24 cellular contexts compared by ENCODE assay signal in genomic region chr7:87816389-87816788, GRCh38. TPM values are rescaled to one million over a fixed set of nuclear protein-coding genes. Genes with fewer than 3 reads are reported as not detected.
DNase-seq lines count a peak whose midpoint lies in the region; ATAC-seq and TF ChIP-seq lines count a peak whose summit lies in the region.
"Had no signal": no experiment of that assay in that cellular context is flagged by ENCODE, and none has a peak within 500 bp of the region (broad histone marks: within the 10 kb centered on the region; RNA-seq: fewer than 3 reads in every experiment).

No MANE protein-coding gene starts in this region.

- no peak overlapping the region for H3K4me2 ChIP-seq in neural progenitor cell
- H3K4me2 ChIP-seq: GM23338 had no signal

- no peak overlapping the region for H3K9ac ChIP-seq in neural progenitor cell

- H3K36me3 Mint-ChIP-seq in neural progenitor cell: no peaks in the 10 kb centered on the region
- no peaks in the 10 kb centered on the region for H3K36me3 Mint-ChIP-seq in activated T-helper 2 cell treated with anti-CD3 and anti-CD28 coated beads, Interferon-gamma antibody, Interleukin-2, Interleukin-4, amounts not matched to agents 10 μg/mL and 5 μg/mL and 100 μg/mL, durations not matched to agents 14 hours and 24 hours and 36 hours (ENCODE audit: low read depth)
- H3K36me3 Mint-ChIP-seq: CD4-positive, alpha-beta memory T cell had no signal

- no peaks in the 10 kb centered on the region for H3K79me2 ChIP-seq in neural progenitor cell (ENCODE audit: low read depth)

- H3K4me3 Mint-ChIP-seq in neural progenitor cell: no peak overlapping the region
- no peak overlapping the region for H3K4me3 Mint-ChIP-seq in activated T-helper 2 cell treated with anti-CD3 and anti-CD28 coated beads, Interferon-gamma antibody, Interleukin-2, Interleukin-4, amounts not matched to agents 10 μg/mL and 5 μg/mL and 100 μg/mL, durations not matched to agents 14 hours and 24 hours and 36 hours (ENCODE audit: low read depth)
- H3K4me3 Mint-ChIP-seq: activated naive CD4-positive, alpha-beta T cell treated with anti-CD3 and anti-CD28 coated beads for 36 hours; activated T-cell treated with anti-CD3 and anti-CD28 coated beads, Interleukin-2, amount 50 U/mL, for 24 hours; CD4-positive, alpha-beta memory T cell; GM23338; IgD-negative memory B cell had no signal

- H3K27ac ChIP-seq in neural progenitor cell: no peak overlapping the region
- no peak overlapping the region for H3K27ac ChIP-seq in stomach
- H3K27ac ChIP-seq: coronary artery, thoracic aorta, vagina had no signal

- TF ChIP-seq CTCF in neural progenitor cell (IDR thresholded peaks at IDR 0.05) (no peak), stomach (IDR thresholded peaks at IDR 0.05) (no peak)

- no peaks in the 10 kb centered on the region for H4K20me1 ChIP-seq in neural progenitor cell (ENCODE audit: low read depth)

- TF ChIP-seq EP300 in stomach (IDR thresholded peaks at IDR 0.05): no peak

- H3K9me3 ChIP-seq in neural progenitor cell (ENCODE audit: low read depth) (no peaks in the 10 kb centered on the region), stomach (no peaks in the 10 kb centered on the region)
- H3K9me3 ChIP-seq: thoracic aorta, vagina had no signal

- WGBS in stomach, 5 donors: 38 to 67% (median 58%) methylated on average over 1 of the region's 1 CpG

- intact Hi-C loops in sciatic nerve (cut with DNase I) (no loop called here), stomach (cut with DNase I; ENCODE audit: low total_unique reads) (no loop called here)
- intact Hi-C loops in activated T-helper 2 cell treated with anti-CD3 and anti-CD28 coated beads, Interferon-gamma antibody, Interleukin-2, Interleukin-4, amounts not matched to agents 10 μg/mL and 5 μg/mL and 100 μg/mL, durations not matched to agents 14 hours and 24 hours and 36 hours (cut with micrococcal nuclease): no loop called here

- H3K27ac Mint-ChIP-seq in neural progenitor cell: no peak overlapping the region
- H3K27ac Mint-ChIP-seq in activated T-helper 2 cell treated with anti-CD3 and anti-CD28 coated beads, Interferon-gamma antibody, Interleukin-2, Interleukin-4, amounts not matched to agents 10 μg/mL and 5 μg/mL and 100 μg/mL, durations not matched to agents 14 hours and 24 hours and 36 hours: no peak overlapping the region
- H3K27ac Mint-ChIP-seq: activated naive CD4-positive, alpha-beta T cell treated with anti-CD3 and anti-CD28 coated beads for 36 hours; activated T-cell treated with anti-CD3 and anti-CD28 coated beads, Interleukin-2, amount 50 U/mL, for 24 hours; CD4-positive, alpha-beta memory T cell; GM23338; IgD-negative memory B cell had no signal

- H3K9me3 Mint-ChIP-seq in neural progenitor cell: no peaks in the 10 kb centered on the region
- no peaks in the 10 kb centered on the region for H3K9me3 Mint-ChIP-seq in activated T-helper 2 cell treated with anti-CD3 and anti-CD28 coated beads, Interferon-gamma antibody, Interleukin-2, Interleukin-4, amounts not matched to agents 10 μg/mL and 5 μg/mL and 100 μg/mL, durations not matched to agents 14 hours and 24 hours and 36 hours
- H3K9me3 Mint-ChIP-seq: activated naive CD4-positive, alpha-beta T cell treated with anti-CD3 and anti-CD28 coated beads for 36 hours; activated T-cell treated with anti-CD3 and anti-CD28 coated beads, Interleukin-2, amount 50 U/mL, for 24 hours; GM23338; IgD-negative memory B cell had no signal

- no peak overlapping the region for H3K4me3 ChIP-seq in neural progenitor cell
- H3K4me3 ChIP-seq in stomach: no peak overlapping the region
- H3K4me3 ChIP-seq: coronary artery, GM23338, lung, thoracic aorta, vagina had no signal

- H3K4me1 ChIP-seq in neural progenitor cell (no peaks in the 10 kb centered on the region), stomach (no peaks in the 10 kb centered on the region)
- H3K4me1 ChIP-seq: vagina had no signal

- TF ChIP-seq POLR2A in stomach (IDR thresholded peaks at IDR 0.05): no peak

- DNase-seq in NCI-H748 treated with DMSO at 0.1 percent for 48 hours (lab: John Stamatoyannopoulos, UW) (peak; percentile 68), neural progenitor cell (ENCODE audit: low spot score) (no peak), sciatic nerve (ENCODE audit: low spot score) (no peak), stomach (no peak)
- no peak for DNase-seq in activated T-helper 2 cell treated with anti-CD3 and anti-CD28 coated beads, Interferon-gamma antibody, Interleukin-2, Interleukin-4, amounts not matched to agents 10 μg/mL and 5 μg/mL and 100 μg/mL, durations not matched to agents 14 hours and 24 hours and 36 hours (ENCODE audit: low spot score)
- DNase-seq: activated CD8-positive, alpha-beta memory T cell treated with anti-CD3 and anti-CD28 coated beads for 24 hours; activated naive CD4-positive, alpha-beta T cell treated with anti-CD3 and anti-CD28 coated beads for 36 hours; activated T-cell treated with anti-CD3 and anti-CD28 coated beads, Interleukin-2, amount 50 U/mL, for 24 hours; amygdala; CD4-positive, alpha-beta memory T cell; kidney; MV-4-11; NCI-H2081 treated with DMSO at 0.1 percent for 48 hours; NCI-H510A treated with DMSO at 0.1 percent for 48 hours; small intestine; stimulated activated naive CD4-positive, alpha-beta T cell had no signal

- H3K36me3 ChIP-seq in neural progenitor cell (no peaks in the 10 kb centered on the region), stomach (no peaks in the 10 kb centered on the region)
- H3K36me3 ChIP-seq: thoracic aorta, vagina had no signal

- peak overlapping the region; percentile 12 for H2AFZ ChIP-seq in neural progenitor cell (replicated peaks)

- H3K27me3 Mint-ChIP-seq in neural progenitor cell (ENCODE audit: insufficient read depth, low read depth): no peaks in the 10 kb centered on the region
- peaks cover 3% of the 10 kb centered on the region for H3K27me3 Mint-ChIP-seq in activated T-helper 2 cell treated with anti-CD3 and anti-CD28 coated beads, Interferon-gamma antibody, Interleukin-2, Interleukin-4, amounts not matched to agents 10 μg/mL and 5 μg/mL and 100 μg/mL, durations not matched to agents 14 hours and 24 hours and 36 hours (ENCODE audit: low read depth)

- ATAC-seq in GM18508 (IDR thresholded peaks at IDR 0.05; ENCODE audit: insufficient read depth, unreplicated experiment) (peak; percentile 61), HG02938 (IDR thresholded peaks at IDR 0.05; ENCODE audit: unreplicated experiment) (peak; percentile 61), sciatic nerve (no peak)
- ATAC-seq: GM23338 had no signal

- H3K27me3 ChIP-seq in neural progenitor cell (no peaks in the 10 kb centered on the region), stomach (no peaks in the 10 kb centered on the region)
- H3K27me3 ChIP-seq: vagina had no signal

- H3F3A ChIP-seq in neural progenitor cell (ENCODE audit: low read depth): no peaks in the 10 kb centered on the region

- no peaks in the 10 kb centered on the region for H3K4me1 Mint-ChIP-seq in neural progenitor cell
- H3K4me1 Mint-ChIP-seq in activated T-helper 2 cell treated with anti-CD3 and anti-CD28 coated beads, Interferon-gamma antibody, Interleukin-2, Interleukin-4, amounts not matched to agents 10 μg/mL and 5 μg/mL and 100 μg/mL, durations not matched to agents 14 hours and 24 hours and 36 hours (ENCODE audit: low read depth): no peaks in the 10 kb centered on the region

RNA-seq across cellular contexts. Expression of gene SLC25A40, which starts 59.8 kb away (rescaled TPM):
- total RNA-seq in neural progenitor cell (ENCODE audit: low replicate concordance): 21.9 and 57.3 TPM in 2 replicates
- total RNA-seq in sciatic nerve: 29.9 TPM
- total RNA-seq in activated T-helper 2 cell treated with anti-CD3 and anti-CD28 coated beads, Interferon-gamma antibody, Interleukin-2, Interleukin-4, amounts not matched to agents 10 μg/mL and 5 μg/mL and 100 μg/mL, durations not matched to agents 14 hours and 24 hours and 36 hours: 48.7 and 49.3 TPM in 2 replicates
- total RNA-seq in stomach: 10 to 100 TPM in 2 of 5 donors, 1 to 10 TPM in 2, not detected in 1; 6.4 to 22.0 (median 11.5) TPM
- polyA plus RNA-seq in stomach: 1 to 10 TPM; 3.5 to 8.1 (median 6.5) TPM

RNA-seq across cellular contexts. Expression of gene DBF4, which starts 59.9 kb away (rescaled TPM):
- total RNA-seq in neural progenitor cell (ENCODE audit: low replicate concordance) (87.6 and 148 TPM in 2 replicates), sciatic nerve (9.2 TPM), stomach (10 to 100 TPM in 4 of 5 donors, 1 to 10 TPM in 1; 2.0 to 29.9 (median 12.0) TPM)
- 72.3 and 75.3 TPM in 2 replicates for total RNA-seq in activated T-helper 2 cell treated with anti-CD3 and anti-CD28 coated beads, Interferon-gamma antibody, Interleukin-2, Interleukin-4, amounts not matched to agents 10 μg/mL and 5 μg/mL and 100 μg/mL, durations not matched to agents 14 hours and 24 hours and 36 hours
- polyA plus RNA-seq in stomach: 1 to 10 TPM; 4.1 to 6.6 (median 5.9) TPM
